7 cellular contexts compared by ENCODE assay signal in genomic region chr17:8629371-8630226, GRCh38. TPM values are rescaled to one million over a fixed set of nuclear protein-coding genes. Genes with fewer than 3 reads are reported as not detected.
DNase-seq lines count a peak whose midpoint lies in the region; ATAC-seq, FAIRE-seq and TF ChIP-seq lines count a peak whose summit lies in the region.

No MANE protein-coding gene starts in this region.

- H4K20me1 ChIP-seq in GM23338 (replicated peaks; ENCODE audit: insufficient read depth), result peaks cover 38% of the 10 kb centered on the region
- peaks cover 16% of the 10 kb centered on the region; the same call in 1 of the 2 replicates for H4K20me1 ChIP-seq in K562 (replicated peaks; ENCODE audit: control insufficient read depth, insufficient read depth, low read length)

- WGBS in K562 (ENCODE audit: insufficient coverage, low coverage, missing lambda C conversion rate), result 1% methylated on average over 14 of the region's 76 CpGs

- CTCF ChIA-PET in Panc1 (lab: Charles Lee), result no interaction called here
- CTCF ChIA-PET in K562 (lab: Yijun Ruan, JAX; ENCODE audit: low intra/inter-chr PET ratio), result no interaction called here

- TF ChIP-seq EP300 in K562 (IDR thresholded peaks at IDR 0.05; ENCODE audit: low read length), result no peak

- peak; percentile 44 for TF ChIP-seq POLR2A in K562 (conservative IDR thresholded peaks at IDR 0.05)
- no peak for TF ChIP-seq POLR2A in gastrocnemius medialis (IDR thresholded peaks at IDR 0.05)

- peak overlapping the region; percentile 98 for H3K27ac Mint-ChIP-seq in GM23338

- H3K79me2 ChIP-seq in GM23338 (replicated peaks; ENCODE audit: insufficient read depth) (peaks cover 58% of the 10 kb centered on the region), K562 (ENCODE audit: control insufficient read depth, insufficient read depth, low read length) (peaks cover 58% of the 10 kb centered on the region)

- no peak for TF ChIP-seq RAD21 in K562 (CRISPR knock-in tag; conservative IDR thresholded peaks at IDR 0.05 in 1 of 2, IDR thresholded peaks at IDR 0.05 in 1 of 2)

- H3K27ac ChIP-seq in GM23338 (ENCODE audit: low read depth) (peak overlapping the region; percentile 87), Panc1 (ENCODE audit: low read length) (peak overlapping the region; percentile 68; the same call in 1 of the 2 replicates), K562 (ENCODE audit: extremely low read depth, low read depth, low read length) (peak overlapping the region; percentile 91), gastrocnemius medialis (peak overlapping the region; percentile 71 to 80 (median 74))

- H3K4me2 ChIP-seq in GM23338 (peak overlapping the region; percentile 79), K562 (ENCODE audit: insufficient read depth, low read length) (peak overlapping the region; percentile 82)

- H3K27me3 Mint-ChIP-seq in GM23338 (ENCODE audit: insufficient read depth, low read depth, poor library complexity), result peaks cover 2% of the 10 kb centered on the region

- TF ChIP-seq CTCF in GM23338 (conservative IDR thresholded peaks at IDR 0.05; ENCODE audit: low read depth in 2 of 2) (no peak), Panc1 (IDR thresholded peaks at IDR 0.05) (no peak), K562 (IDR thresholded peaks at IDR 0.05 in 2 of 3, conservative IDR thresholded peaks at IDR 0.05 in 1 of 3; ENCODE audit: insufficient read depth in 2 of 3, low read depth in 1 of 3, low read length in 3 of 3) (no peak), gastrocnemius medialis (IDR thresholded peaks at IDR 0.05 in 4 of 5, conservative IDR thresholded peaks at IDR 0.05 in 1 of 5) (no peak)

- H3K4me1 Mint-ChIP-seq in GM23338, result peaks cover 27% of the 10 kb centered on the region

- no TSS peak for BruUV-seq in Panc1 (replicated peaks; lab: Mats Ljungman, UMichigan)
- BruUV-seq in K562 (replicated peaks; lab: Mats Ljungman, UMichigan), result no TSS peak

- H3K9me3 ChIP-seq in Panc1 (ENCODE audit: control insufficient read depth, insufficient read depth, low read depth, low read length) (no peaks in the 10 kb centered on the region), K562 (replicated peaks; ENCODE audit: control insufficient read depth, insufficient read depth, low read depth, low read length) (no peaks in the 10 kb centered on the region), iPS-18c (ENCODE audit: control insufficient read depth, insufficient read depth, low read length) (no peaks in the 10 kb centered on the region), gastrocnemius medialis (no peaks in the 10 kb centered on the region)

- H3K4me1 ChIP-seq in GM23338 (ENCODE audit: insufficient read depth) (peaks cover 28% of the 10 kb centered on the region), Panc1 (ENCODE audit: control insufficient read depth, insufficient read depth, low read length) (no peaks in the 10 kb centered on the region; the same call in 1 of the 2 replicates), K562 (replicated peaks in 1 of 2; ENCODE audit: control insufficient read depth in 2 of 2, insufficient read depth in 2 of 2, low read length in 2 of 2) (peaks cover 17 to 18% of the 10 kb centered on the region in 2 experiments; a peak in 4 of 5 replicates), gastrocnemius medialis (peaks cover 0 to 10% of the 10 kb centered on the region in 2 donors)

- intact Hi-C loops in Panc1 (cut with micrococcal nuclease; ENCODE audit: unreplicated experiment), result no loop called here
- intact Hi-C loops in K562 (cut with micrococcal nuclease), result no loop called here
- intact Hi-C loops in gastrocnemius medialis (cut with DNase I; ENCODE audit: low total_unique reads), result loop anchor here (10.0 kb wide), 1 partner anchor 195 kb away; the partner anchor contains the start of gene NDEL1

- in situ Hi-C loops in Panc1 (cut with HindIII; ENCODE audit: low pct_unique_long_range_greater_than_20kb, low sequenced_read_pairs), result no loop called here
- in situ Hi-C loops in K562 (cut with MboI), result no loop called here
- in situ Hi-C loops in gastrocnemius medialis (cut with MboI; ENCODE audit: low sequenced_read_pairs in 4 of 4), result loop anchor here in 1 of 4 donors (25.0 kb wide), 1 partner anchor 217 kb away; no protein-coding TSS in a partner anchor

- peak; percentile 74 for FAIRE-seq in K562 (lab: Jason Lieb, UNC)

- H3F3A ChIP-seq in GM23338 (replicated peaks; ENCODE audit: low read depth), result no peaks in the 10 kb centered on the region

- peak overlapping the region; percentile 78 to 94 for H3K9ac ChIP-seq in K562 (ENCODE audit: insufficient read depth in 1 of 2, low read depth in 2 of 2, low read length in 2 of 2)

- H2AFZ ChIP-seq in GM23338, result no peak overlapping the region
- peak overlapping the region; percentile 56 for H2AFZ ChIP-seq in K562 (ENCODE audit: low read depth, low read length)

- peak overlapping the region; percentile 97 for H3K4me3 Mint-ChIP-seq in GM23338

- DNase-seq in GM23338 (ENCODE audit: low spot score) (peak; percentile 57), Panc1 (ENCODE audit: low read depth, low spot score) (no peak), K562 (ENCODE audit: extremely low read depth in 1 of 4, low spot score in 3 of 4) (peak; percentile 39 to 78 (median 54)), gastrocnemius medialis (no peak), NCI-H2029 treated with DMSO at 0.1 percent for 48 hours (lab: John Stamatoyannopoulos, UW) (no peak)

- H3K27me3 ChIP-seq in GM23338 (ENCODE audit: insufficient read depth) (no peaks in the 10 kb centered on the region), Panc1 (ENCODE audit: control insufficient read depth, insufficient read depth, low read length) (no peaks in the 10 kb centered on the region), K562 (ENCODE audit: control insufficient read depth in 2 of 2, insufficient read depth in 2 of 2, low read length in 2 of 2) (no peaks in the 10 kb centered on the region), gastrocnemius medialis (peaks cover 0 to 6% (median 0%) of the 10 kb centered on the region in 3 donors)

- H3K9me3 Mint-ChIP-seq in GM23338, result no peaks in the 10 kb centered on the region

- POLR2A ChIA-PET in Panc1 (lab: Charles Lee), result interaction anchor here (0.6 kb wide), 1 partner anchor 260 kb away, joined by 3 read pairs; no protein-coding TSS in a partner anchor
- POLR2A ChIA-PET in K562 (lab: Yijun Ruan, JAX), result interaction anchor here (0.7 to 0.8 kb wide), 2 partner anchors 25 to 41 kb away, joined by 3 read pairs; no protein-coding TSS in a partner anchor

- ATAC-seq in GM23338, result peak; percentile 2
- no peak for ATAC-seq in Panc1
- ATAC-seq in K562, result peak; percentile 29
- no peak for ATAC-seq in gastrocnemius medialis
- ATAC-seq in GM18519 (IDR thresholded peaks at IDR 0.05; ENCODE audit: low FRiP score, unreplicated experiment), result no peak

- no peaks in the 10 kb centered on the region for H3K9me2 ChIP-seq in GM23338 (ENCODE audit: insufficient read depth)

- H3K36me3 Mint-ChIP-seq in GM23338 (ENCODE audit: low read depth), result no peaks in the 10 kb centered on the region; the same call in 2 of the 3 replicates

- no peaks in the 10 kb centered on the region for H3K36me3 ChIP-seq in GM23338 (ENCODE audit: insufficient read depth)
- peaks cover 3% of the 10 kb centered on the region; the same call in 1 of the 2 replicates for H3K36me3 ChIP-seq in Panc1 (ENCODE audit: control insufficient read depth, insufficient read depth, low read length)
- H3K36me3 ChIP-seq in K562 (ENCODE audit: control insufficient read depth, insufficient read depth, low read length), result peaks cover 14% of the 10 kb centered on the region; the same call in 2 of the 3 replicates
- no peaks in the 10 kb centered on the region for H3K36me3 ChIP-seq in gastrocnemius medialis

- no peaks in the 10 kb centered on the region for H3K9me1 ChIP-seq in K562 (ENCODE audit: control insufficient read depth, insufficient read depth, low read length)

- H3K4me3 ChIP-seq in GM23338 (peak overlapping the region; percentile 96), Panc1 (ENCODE audit: low read depth in 2 of 2, low read length in 2 of 2) (peak overlapping the region; percentile 66 to 82), K562 (peak overlapping the region; percentile 84), iPS-18c (ENCODE audit: insufficient read depth, low read depth, low read length) (peak overlapping the region; percentile 93), gastrocnemius medialis (peak overlapping the region; percentile 80 to 96 (median 92))

TF ChIP-seq in GM23338, 12 proteins besides CTCF, POLR2A, EP300 and RAD21 (continues in another document):
- no peak for TF ChIP-seq JUNB (IDR thresholded peaks at IDR 0.05; ENCODE audit: unreplicated experiment)
- no peak for TF ChIP-seq CREB1 (CRISPR knock-in tag; IDR thresholded peaks at IDR 0.05; ENCODE audit: low read depth)
- no peak for TF ChIP-seq EZH2phosphoT487 (IDR thresholded peaks at IDR 0.05; ENCODE audit: unreplicated experiment)
- no peak for TF ChIP-seq STAT1 (IDR thresholded peaks at IDR 0.05; ENCODE audit: unreplicated experiment)

TF ChIP-seq in K562, 482 proteins besides CTCF, POLR2A, EP300 and RAD21 (continues in another document):
- no peak for TF ChIP-seq ATF1 (CRISPR knock-in tag; IDR thresholded peaks at IDR 0.05)
- TF ChIP-seq ATF1 (tag; IDR thresholded peaks at IDR 0.05), result 0 out of 2 replicates have a peak, but pooled peaks have one; percentile 4
- TF ChIP-seq CXXC5 (CRISPR knock-in tag; IDR thresholded peaks at IDR 0.05), result peak; percentile 23; the same call in 1 of the 2 replicates

RNA-seq across cellular contexts. Expression of gene MYH10, which starts 0.9 kb away (rescaled TPM):
- total RNA-seq in GM23338 (2014; rRNA removed; shearing (Covaris generic)), result 230 and 246 TPM in 2 replicates
- polyA plus RNA-seq in GM23338 (2016; fragmentation: Nextera tagmentation; extraction: Ambion mirVana) (78.1 and 89.5 TPM in 2 replicates), K562 (2011; rRNA removed) (34.6 and 38.8 TPM in 2 replicates), K562 (2014; fragmentation: Illumina TruSeq; extraction: Trizol) (59.0 and 68.9 TPM in 2 replicates), K562 (2014; fragmentation: Nextera tagmentation; extraction: Ambion mirVana) (10 to 100 TPM; 16.3 to 26.1 TPM), K562 (2014; rRNA removed) (38.7 and 39.3 TPM in 2 replicates)
- total RNA-seq in Panc1 (2021; ENCODE audit: unreplicated experiment) (36.5 TPM), K562 (2014; rRNA removed) (83.7 and 92.6 TPM in 2 replicates), K562 (2014; rRNA removed; fragmentation: Illumina TruSeq; extraction: Trizol) (41.3 and 48.4 TPM in 2 replicates), K562 (2015; rRNA removed; fragmentation: Illumina TruSeq; extraction: Trizol) (38.5 and 39.7 TPM in 2 replicates), K562 (2021) (90.1 and 95.3 TPM in 2 replicates), gastrocnemius medialis (10 to 100 TPM in 1 of 4 donors, 1 to 10 TPM in 3; 2.5 to 10.6 (median 4.1) TPM)
- polyA plus RNA-seq in Panc1 (2012; ENCODE audit: insufficient read length), result 30.7 TPM
- total RNA-seq in K562 (2011; cell fraction: chromatin; rRNA removed; ENCODE audit: low replicate concordance), result 67.4 and 250 TPM in 2 replicates
- total RNA-seq in K562 (2011; cell fraction: nucleolus; rRNA removed), result 31.9 and 47.6 TPM in 2 replicates
- 49.3 and 53.9 TPM in 2 replicates for total RNA-seq in K562 (2011; cell fraction: nucleoplasm; rRNA removed)
- polyA plus RNA-seq in K562 (2011; cell fraction: cytosol; rRNA removed), result 27.1 and 27.6 TPM in 2 replicates
- 41.9 and 53.7 TPM in 2 replicates for polyA plus RNA-seq in K562 (2011; cell fraction: nucleus; rRNA removed)
- 35.6 and 48.6 TPM in 2 replicates for polyA plus RNA-seq in K562 (2012)
- 95.5 and 107 TPM in 2 replicates for polyA minus RNA-seq in K562 (2011; rRNA and poly(A)+ RNA removed)
- polyA minus RNA-seq in K562 (2011; cell fraction: cytosol; rRNA and poly(A)+ RNA removed), result 77.2 and 89.1 TPM in 2 replicates
- polyA minus RNA-seq in K562 (2011; cell fraction: nucleus; rRNA and poly(A)+ RNA removed), result 28.9 and 59.1 TPM in 2 replicates

Comparison
In these comparisons a context has a peak if more than half of its experiments do, and no peak if none do; other contexts are left out.
1. ATAC-seq: peak in GM23338 (single experiment) and K562 (single experiment); none in Panc1 (single experiment), gastrocnemius medialis (0 of 2) and GM18519 (single experiment).
2. DNase-seq: peak in GM23338 (single experiment) and K562 (4 of 4); none in Panc1 (single experiment), gastrocnemius medialis (0 of 2) and NCI-H2029 treated with DMSO at 0.1 percent for 48 hours (single experiment).
3. Peak in every context shown above with its lines, with median percentiles within 50 percentile points of each other: H3K27ac ChIP-seq and H3K4me3 ChIP-seq.